8 cellular contexts compared by ENCODE assay signal in genomic region chr3:15331606-15332404, GRCh38. TPM values are rescaled to one million over a fixed set of nuclear protein-coding genes. Genes with fewer than 3 reads are reported as not detected.
A peak's percentile ranks its signal among the peaks of the same experiment; 100 is the strongest.
DNase-seq lines count a peak whose midpoint lies in the region; ATAC-seq and TF ChIP-seq lines count a peak whose summit lies in the region.

No MANE protein-coding gene starts in this region.

- H3K27me3 Mint-ChIP-seq in activated naive CD4-positive, alpha-beta T cell treated with anti-CD3 and anti-CD28 coated beads for 36 hours (ENCODE audit: low read depth): peaks cover 2% of the 10 kb centered on the region
- peaks cover 12% of the 10 kb centered on the region for H3K27me3 Mint-ChIP-seq in progenitor cell of endocrine pancreas

- no peaks in the 10 kb centered on the region for H3K27me3 ChIP-seq in heart left ventricle

- H3K4me1 ChIP-seq in OCI-LY7 (ENCODE audit: insufficient read depth, low read length, poor library complexity, severe bottlenecking) (peaks cover 53% of the 10 kb centered on the region), heart left ventricle (peaks cover 0 to 58% (median 36%) of the 10 kb centered on the region in 12 donors)

- 4 to 7% (median 4%) methylated on average over 39 to 71 of the region's 71 CpGs for WGBS in heart left ventricle, 4 donors

- H3K27ac ChIP-seq in OCI-LY7 (ENCODE audit: low read depth, low read length, poor library complexity, severe bottlenecking) (peak overlapping the region; percentile 24), heart left ventricle (peak overlapping the region; percentile 71 to 91 (median 82))

- H3K4me3 ChIP-seq in GM08714 (ENCODE audit: low read length): peak overlapping the region; percentile 84
- peak overlapping the region; percentile 67 for H3K4me3 ChIP-seq in HFF-Myc (replicated peaks; ENCODE audit: low read depth, low read length)
- H3K4me3 ChIP-seq in OCI-LY7 (ENCODE audit: low read depth, low read length, poor library complexity, severe bottlenecking): peak overlapping the region; percentile 88
- H3K4me3 ChIP-seq in heart left ventricle: peak overlapping the region; percentile 64 to 96 (median 88)

- H4K20me1 ChIP-seq in OCI-LY7 (ENCODE audit: insufficient read depth, low read length): no peaks in the 10 kb centered on the region

- no peaks in the 10 kb centered on the region for H3K9me3 Mint-ChIP-seq in activated naive CD4-positive, alpha-beta T cell treated with anti-CD3 and anti-CD28 coated beads for 36 hours
- H3K9me3 Mint-ChIP-seq in progenitor cell of endocrine pancreas (ENCODE audit: low read depth): no peaks in the 10 kb centered on the region

- H3K4me3 Mint-ChIP-seq in activated naive CD4-positive, alpha-beta T cell treated with anti-CD3 and anti-CD28 coated beads for 36 hours: peak overlapping the region; percentile 89
- H3K4me3 Mint-ChIP-seq in progenitor cell of endocrine pancreas (ENCODE audit: low read depth): peak overlapping the region; percentile 86

- H3K79me2 ChIP-seq in OCI-LY7 (ENCODE audit: insufficient read depth, low read depth, low read length): peaks cover 21% of the 10 kb centered on the region; the same call in 1 of the 2 replicates

- peaks cover 56% of the 10 kb centered on the region for H3K4me1 Mint-ChIP-seq in activated naive CD4-positive, alpha-beta T cell treated with anti-CD3 and anti-CD28 coated beads for 36 hours (ENCODE audit: low read depth)
- peaks cover 22% of the 10 kb centered on the region for H3K4me1 Mint-ChIP-seq in progenitor cell of endocrine pancreas (ENCODE audit: low read depth)

- H3K36me3 ChIP-seq in OCI-LY7 (ENCODE audit: insufficient read depth, low read length) (peaks cover 28% of the 10 kb centered on the region; the same call in 1 of the 2 replicates), heart left ventricle (peaks cover 0 to 26% (median 0%) of the 10 kb centered on the region in 9 donors)

- peak overlapping the region; percentile 41 for H3K27ac Mint-ChIP-seq in activated naive CD4-positive, alpha-beta T cell treated with anti-CD3 and anti-CD28 coated beads for 36 hours
- no peak overlapping the region for H3K27ac Mint-ChIP-seq in progenitor cell of endocrine pancreas

- no peaks in the 10 kb centered on the region for H3K9me2 ChIP-seq in OCI-LY7 (ENCODE audit: insufficient read depth, low read length)

- no peak for TF ChIP-seq CTCF in HFF-Myc (IDR thresholded peaks at IDR 0.05; ENCODE audit: low read depth, low read length, missing control alignments)
- no peak for TF ChIP-seq CTCF in OCI-LY7 (conservative IDR thresholded peaks at IDR 0.05; ENCODE audit: low read length)
- no peak for TF ChIP-seq CTCF in heart left ventricle (IDR thresholded peaks at IDR 0.05)
- no peak for TF ChIP-seq CTCF in progenitor cell of endocrine pancreas (IDR thresholded peaks at IDR 0.05; ENCODE audit: unreplicated experiment)

- peak in 3 of 4 donors; percentile 2 to 47 (median 35) for ATAC-seq in heart left ventricle

- intact Hi-C loops in OCI-LY7 (cut with micrococcal nuclease; ENCODE audit: unreplicated experiment): loop anchor here (1.0 to 2.0 kb wide), 6 partner anchors 13 to 130 kb away; no protein-coding TSS in a partner anchor
- intact Hi-C loops in activated naive CD4-positive, alpha-beta T cell treated with anti-CD3 and anti-CD28 coated beads for 36 hours (cut with micrococcal nuclease): loop anchor here (1.0 kb wide), 5 partner anchors 22 to 126 kb away; partner anchors contain the start of gene CAPN7
- intact Hi-C loops in heart left ventricle (cut with DNase I): loop anchor here (1.0 to 5.0 kb wide), 9 partner anchors 40 to 65 kb away; no protein-coding TSS in a partner anchor

- H3K9me3 ChIP-seq in OCI-LY7 (ENCODE audit: low read length) (no peaks in the 10 kb centered on the region), heart left ventricle (no peaks in the 10 kb centered on the region)

- no TSS peak for BruUV-seq in OCI-LY7 (replicated peaks; lab: Mats Ljungman, UMichigan)

- peaks cover 6% of the 10 kb centered on the region for H3K36me3 Mint-ChIP-seq in activated naive CD4-positive, alpha-beta T cell treated with anti-CD3 and anti-CD28 coated beads for 36 hours (ENCODE audit: low read depth)
- no peaks in the 10 kb centered on the region for H3K36me3 Mint-ChIP-seq in progenitor cell of endocrine pancreas (ENCODE audit: insufficient read depth)

- POLR2A ChIA-PET in OCI-LY7 (lab: Charles Lee): interaction anchor here (1.0 to 3.9 kb wide), 8 partner anchors 11 to 52 kb away, joined by 3 to 30 read pairs (median 8); no protein-coding TSS in a partner anchor

- DNase-seq in HFF-Myc (ENCODE audit: extremely low read depth, low read depth): no peak
- DNase-seq in OCI-LY7 (ENCODE audit: low spot score): peak; percentile 52
- DNase-seq in activated naive CD4-positive, alpha-beta T cell treated with anti-CD3 and anti-CD28 coated beads for 36 hours: peak; percentile 40
- peak; percentile 27 to 72 (median 37) for DNase-seq in heart left ventricle
- DNase-seq in progenitor cell of endocrine pancreas (ENCODE audit: low spot score, unreplicated experiment): no peak
- DNase-seq in NCI-H226: no peak
- no peak for DNase-seq in AML-193 (lab: John Stamatoyannopoulos, UW)

- peak overlapping the region; percentile 83 for H3K4me2 ChIP-seq in OCI-LY7 (ENCODE audit: low read length)

- peak overlapping the region; percentile 95 for H2AFZ ChIP-seq in OCI-LY7 (ENCODE audit: low read length)

- CTCF ChIA-PET in OCI-LY7 (lab: Charles Lee; ENCODE audit: unreplicated experiment): interaction anchor here (0.8 to 1.7 kb wide), 7 partner anchors 12 to 73 kb away, joined by 3 to 5 read pairs (median 3); no protein-coding TSS in a partner anchor
- CTCF ChIA-PET in activated naive CD4-positive, alpha-beta T cell treated with anti-CD3 and anti-CD28 coated beads for 36 hours (lab: Charles Lee): interaction anchor here (0.8 to 9.4 kb wide), 22 partner anchors 8 to 128 kb away, joined by 3 to 132 read pairs (median 5); no protein-coding TSS in a partner anchor

- TF ChIP-seq POLR2A in heart left ventricle (IDR thresholded peaks at IDR 0.05): no peak

RNA-seq across cellular contexts. Expression of gene SH3BP5, which starts 0.6 kb away (rescaled TPM):
- 15.1 and 15.7 TPM in 2 replicates for total RNA-seq in OCI-LY7 (2014; rRNA removed; shearing (Covaris generic))
- 24.8 and 31.3 TPM in 2 replicates for total RNA-seq in OCI-LY7 (2022)
- total RNA-seq in activated naive CD4-positive, alpha-beta T cell treated with anti-CD3 and anti-CD28 coated beads for 36 hours: 1 to 10 TPM; 7.9 to 9.0 TPM
- total RNA-seq in heart left ventricle: 10 to 100 TPM in 5 of 9 donors, 1 to 10 TPM in 4; 4.9 to 28.6 (median 11.7) TPM
- polyA plus RNA-seq in heart left ventricle: 1 to 10 TPM; 5.2 to 8.7 TPM
- total RNA-seq in progenitor cell of endocrine pancreas: 11.6 and 14.7 TPM in 2 replicates

Comparison
In these comparisons a context has a peak if more than half of its experiments do, and no peak if none do; other contexts are left out.
1. DNase-seq: peak in OCI-LY7 (single experiment), activated naive CD4-positive, alpha-beta T cell treated with anti-CD3 and anti-CD28 coated beads for 36 hours (single experiment) and heart left ventricle (5 of 5); none in HFF-Myc (single experiment), progenitor cell of endocrine pancreas (single experiment), NCI-H226 (single experiment) and AML-193 (0 of 2).
2. Peak in every context shown above with its lines, with median percentiles within 50 percentile points of each other: H3K4me3 ChIP-seq.